In the genomic region with DNA sequence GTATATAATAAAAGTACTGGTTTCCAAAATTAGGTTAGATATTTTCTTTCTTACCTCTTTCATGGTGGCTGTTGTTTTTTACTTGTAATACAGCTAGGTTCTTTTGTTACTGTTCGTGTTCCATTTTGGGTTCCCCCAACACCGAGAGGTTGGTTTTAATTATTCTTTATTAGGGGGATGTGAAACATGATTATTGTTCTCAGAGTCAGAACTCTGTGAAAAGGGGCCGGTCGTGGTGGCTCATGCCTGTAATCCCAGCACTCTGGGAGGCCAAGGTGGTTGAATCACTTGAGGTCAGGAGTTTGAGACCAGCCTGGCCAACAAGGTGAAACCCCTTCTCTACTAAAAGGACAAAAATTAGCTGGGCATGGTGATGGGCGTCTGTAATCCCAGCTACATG, we compare ENCODE assay signal across 36 cellular contexts.
"Had no signal": no experiment of that assay in that cellular context is flagged by ENCODE, and none has a peak within 500 bp of the region (broad histone marks: within the 10 kb centered on the region; RNA-seq: fewer than 3 reads in every experiment).

No MANE protein-coding gene starts in this region.

- FAIRE-seq: colon had no signal

- H3K36me3 ChIP-seq: adrenal gland, gastrocnemius medialis had no signal

- H3K9me3 Mint-ChIP-seq: activated CD4-positive, alpha-beta memory T cell treated with anti-CD3 and anti-CD28 coated beads for 36 hours; activated naive CD4-positive, alpha-beta T cell treated with anti-CD3 and anti-CD28 coated beads for 36 hours; activated naive CD4-positive, alpha-beta T cell treated with anti-CD3 and anti-CD28 coated beads, Interleukin-2, amount 50 U/mL, for 24 hours; activated naive CD8-positive, alpha-beta T cell treated with anti-CD3 and anti-CD28 coated beads, Interleukin-2, amount 50 U/mL, for 24 hours; activated T-helper 2 cell treated with anti-CD3 and anti-CD28 coated beads, Interferon-gamma antibody, Interleukin-2, Interleukin-4, amounts not matched to agents 10 μg/mL and 5 μg/mL and 100 μg/mL, durations not matched to agents 14 hours and 24 hours and 36 hours; effector memory CD8-positive, alpha-beta T cell; T-cell; T-helper 1 cell treated with Interleukin-12 subunit alpha and Interleukin-12 subunit beta and Interleukin-4 antibody, amounts not matched to agents 30 μg/mL and 1 μg/mL, for 36 hours; T-helper 2 cell treated with Interferon-gamma antibody and Interleukin-4, amounts not matched to agents 5 μg/mL and 100 μg/mL, for 36 hours had no signal

- H3K27ac Mint-ChIP-seq: activated CD4-positive, alpha-beta memory T cell treated with anti-CD3 and anti-CD28 coated beads for 36 hours; activated CD4-positive, alpha-beta T cell treated with anti-CD3 and anti-CD28 coated beads for 36 hours; activated CD4-positive, alpha-beta T cell treated with anti-CD3 and anti-CD28 coated beads, Interleukin-2, amount 10 ng/mL, durations not matched to agents 24 days and 14 days; activated CD8-positive, alpha-beta memory T cell treated with anti-CD3 and anti-CD28 coated beads, Interleukin-2, amount 10 ng/mL, durations not matched to agents 7 days and 5 days; activated CD8-positive, alpha-beta T cell treated with anti-CD3 and anti-CD28 coated beads, Interleukin-2, amount 10 ng/mL, durations not matched to agents 7 days and 5 days; activated naive CD4-positive, alpha-beta T cell treated with anti-CD3 and anti-CD28 coated beads for 36 hours; activated naive CD4-positive, alpha-beta T cell treated with anti-CD3 and anti-CD28 coated beads, Interleukin-2, amount 50 U/mL, for 24 hours; activated naive CD8-positive, alpha-beta T cell treated with anti-CD3 and anti-CD28 coated beads for 36 hours; activated naive CD8-positive, alpha-beta T cell treated with anti-CD3 and anti-CD28 coated beads, Interleukin-2, amount 50 U/mL, for 24 hours; activated T-helper 1 cell treated with anti-CD3 and anti-CD28 coated beads, Interleukin-12 subunit alpha, Interleukin-12 subunit beta, Interleukin-2, Interleukin-4 antibody, amounts not matched to agents 30 ng/mL and 10 ng/mL and 1 ng/mL, durations not matched to agents 14 hours and 24 hours and 36 hours; activated T-helper 2 cell treated with anti-CD3 and anti-CD28 coated beads, Interferon-gamma antibody, Interleukin-2, Interleukin-4, amounts not matched to agents 10 μg/mL and 5 μg/mL and 100 μg/mL, durations not matched to agents 14 hours and 24 hours and 36 hours; effector memory CD8-positive, alpha-beta T cell; T-cell; T-helper 1 cell treated with Interleukin-12 subunit alpha and Interleukin-12 subunit beta and Interleukin-4 antibody, amounts not matched to agents 30 μg/mL and 1 μg/mL, for 36 hours; T-helper 2 cell treated with Interferon-gamma antibody and Interleukin-4, amounts not matched to agents 5 μg/mL and 100 μg/mL, for 36 hours had no signal

- H3K4me1 ChIP-seq: adrenal gland, body of pancreas, gastrocnemius medialis had no signal

- H3K4me1 Mint-ChIP-seq: activated CD4-positive, alpha-beta T cell treated with anti-CD3 and anti-CD28 coated beads, Interleukin-2, amount 10 ng/mL, durations not matched to agents 24 days and 14 days; activated CD8-positive, alpha-beta memory T cell treated with anti-CD3 and anti-CD28 coated beads, Interleukin-2, amount 10 ng/mL, durations not matched to agents 7 days and 5 days; activated naive CD4-positive, alpha-beta T cell treated with anti-CD3 and anti-CD28 coated beads, Interleukin-2, amount 50 U/mL, for 24 hours; T-cell had no signal

- H3K27me3 Mint-ChIP-seq: activated CD4-positive, alpha-beta memory T cell treated with anti-CD3 and anti-CD28 coated beads for 36 hours; activated CD4-positive, alpha-beta T cell treated with anti-CD3 and anti-CD28 coated beads for 36 hours; activated CD4-positive, alpha-beta T cell treated with anti-CD3 and anti-CD28 coated beads, Interleukin-2, amount 10 ng/mL, durations not matched to agents 24 days and 14 days; activated CD8-positive, alpha-beta memory T cell treated with anti-CD3 and anti-CD28 coated beads, Interleukin-2, amount 10 ng/mL, durations not matched to agents 7 days and 5 days; activated naive CD4-positive, alpha-beta T cell treated with anti-CD3 and anti-CD28 coated beads, Interleukin-2, amount 50 U/mL, for 24 hours; activated naive CD8-positive, alpha-beta T cell treated with anti-CD3 and anti-CD28 coated beads for 36 hours; activated naive CD8-positive, alpha-beta T cell treated with anti-CD3 and anti-CD28 coated beads, Interleukin-2, amount 50 U/mL, for 24 hours; effector memory CD8-positive, alpha-beta T cell; T-cell had no signal

- H3K4me3 Mint-ChIP-seq: activated CD4-positive, alpha-beta memory T cell treated with anti-CD3 and anti-CD28 coated beads for 36 hours; activated CD4-positive, alpha-beta T cell treated with anti-CD3 and anti-CD28 coated beads for 36 hours; activated CD4-positive, alpha-beta T cell treated with anti-CD3 and anti-CD28 coated beads, Interleukin-2, amount 10 ng/mL, durations not matched to agents 24 days and 14 days; activated CD8-positive, alpha-beta memory T cell treated with anti-CD3 and anti-CD28 coated beads, Interleukin-2, amount 10 ng/mL, durations not matched to agents 7 days and 5 days; activated CD8-positive, alpha-beta T cell treated with anti-CD3 and anti-CD28 coated beads, Interleukin-2, amount 10 ng/mL, durations not matched to agents 7 days and 5 days; activated naive CD4-positive, alpha-beta T cell treated with anti-CD3 and anti-CD28 coated beads for 36 hours; activated naive CD4-positive, alpha-beta T cell treated with anti-CD3 and anti-CD28 coated beads, Interleukin-2, amount 50 U/mL, for 24 hours; activated naive CD8-positive, alpha-beta T cell treated with anti-CD3 and anti-CD28 coated beads for 36 hours; activated naive CD8-positive, alpha-beta T cell treated with anti-CD3 and anti-CD28 coated beads, Interleukin-2, amount 50 U/mL, for 24 hours; activated T-helper 1 cell treated with anti-CD3 and anti-CD28 coated beads, Interleukin-12 subunit alpha, Interleukin-12 subunit beta, Interleukin-2, Interleukin-4 antibody, amounts not matched to agents 30 ng/mL and 10 ng/mL and 1 ng/mL, durations not matched to agents 14 hours and 24 hours and 36 hours; effector memory CD8-positive, alpha-beta T cell; T-cell; T-helper 1 cell treated with Interleukin-12 subunit alpha and Interleukin-12 subunit beta and Interleukin-4 antibody, amounts not matched to agents 30 μg/mL and 1 μg/mL, for 36 hours; T-helper 2 cell treated with Interferon-gamma antibody and Interleukin-4, amounts not matched to agents 5 μg/mL and 100 μg/mL, for 36 hours had no signal

- H3K9me3 ChIP-seq: adrenal gland, body of pancreas, esophagus muscularis mucosa, gastrocnemius medialis had no signal

- ATAC-seq: activated CD4-positive, alpha-beta T cell treated with anti-CD3 and anti-CD28 coated beads for 36 hours; activated CD8-positive, alpha-beta memory T cell treated with anti-CD3 and anti-CD28 coated beads, Interleukin-2, amount 10 ng/mL, durations not matched to agents 7 days and 5 days; activated CD8-positive, alpha-beta T cell treated with anti-CD3 and anti-CD28 coated beads, Interleukin-2, amount 10 ng/mL, durations not matched to agents 7 days and 5 days; activated naive CD8-positive, alpha-beta T cell treated with anti-CD3 and anti-CD28 coated beads, Interleukin-2, amount 50 U/mL, for 24 hours; body of pancreas; effector memory CD8-positive, alpha-beta T cell; foreskin keratinocyte; gastrocnemius medialis; T-cell had no signal

- DNase-seq: activated CD4-positive, alpha-beta memory T cell treated with anti-CD3 and anti-CD28 coated beads for 36 hours; activated CD4-positive, alpha-beta T cell treated with anti-CD3 and anti-CD28 coated beads for 36 hours; activated CD4-positive, alpha-beta T cell treated with anti-CD3 and anti-CD28 coated beads, Interleukin-2, amount 10 ng/mL, durations not matched to agents 24 days and 14 days; activated CD4-positive, CD25-positive, alpha-beta regulatory T cell; activated CD4-positive, CD25-positive, alpha-beta regulatory T cell treated with anti-CD3 and anti-CD28 coated beads, Interleukin-2, amount 50 U/mL, for 72 hours; activated CD8-positive, alpha-beta memory T cell treated with anti-CD3 and anti-CD28 coated beads, Interleukin-2, amount 10 ng/mL, durations not matched to agents 7 days and 5 days; activated CD8-positive, alpha-beta memory T cell treated with anti-CD3 and anti-CD28 coated beads, Interleukin-2, amount 50 U/mL, for 4 hours; activated CD8-positive, alpha-beta T cell treated with anti-CD3 and anti-CD28 coated beads, Interleukin-2, amount 10 ng/mL, durations not matched to agents 7 days and 5 days; activated effector memory CD4-positive, alpha-beta T cell treated with anti-CD3 and anti-CD28 coated beads, Interleukin-2, amount 50 U/mL, for 16 hours; activated naive CD4-positive, alpha-beta T cell treated with anti-CD3 and anti-CD28 coated beads for 36 hours; activated naive CD8-positive, alpha-beta T cell treated with anti-CD3 and anti-CD28 coated beads for 36 hours; activated naive CD8-positive, alpha-beta T cell treated with anti-CD3 and anti-CD28 coated beads, Interleukin-2, amount 50 U/mL, for 24 hours; activated T-cell treated with anti-CD3 and anti-CD28 coated beads, Interleukin-2, amount 50 U/mL, for 1 hour; activated T-cell treated with anti-CD3 and anti-CD28 coated beads, Interleukin-2, amount 50 U/mL, for 48 hours; adrenal gland; amygdala; aorta; body of pancreas; caudate nucleus; cortex of kidney; dermis blood vessel endothelial cell; effector CD4-positive, alpha-beta T cell; effector memory CD8-positive, alpha-beta T cell; erythroblast; foreskin keratinocyte; gastrocnemius medialis; T-cell; T1000; WERI-Rb-1 had no signal

- H3K4me3 ChIP-seq: adrenal gland, body of pancreas, esophagus muscularis mucosa, gastrocnemius medialis had no signal

- H3K27ac ChIP-seq: adrenal gland, body of pancreas, esophagus muscularis mucosa, foreskin keratinocyte, gastrocnemius medialis, WERI-Rb-1 had no signal

- H3K27me3 ChIP-seq: adrenal gland, body of pancreas, esophagus muscularis mucosa, foreskin keratinocyte, gastrocnemius medialis had no signal
